26 cellular contexts compared by ENCODE assay signal in the genomic region with DNA sequence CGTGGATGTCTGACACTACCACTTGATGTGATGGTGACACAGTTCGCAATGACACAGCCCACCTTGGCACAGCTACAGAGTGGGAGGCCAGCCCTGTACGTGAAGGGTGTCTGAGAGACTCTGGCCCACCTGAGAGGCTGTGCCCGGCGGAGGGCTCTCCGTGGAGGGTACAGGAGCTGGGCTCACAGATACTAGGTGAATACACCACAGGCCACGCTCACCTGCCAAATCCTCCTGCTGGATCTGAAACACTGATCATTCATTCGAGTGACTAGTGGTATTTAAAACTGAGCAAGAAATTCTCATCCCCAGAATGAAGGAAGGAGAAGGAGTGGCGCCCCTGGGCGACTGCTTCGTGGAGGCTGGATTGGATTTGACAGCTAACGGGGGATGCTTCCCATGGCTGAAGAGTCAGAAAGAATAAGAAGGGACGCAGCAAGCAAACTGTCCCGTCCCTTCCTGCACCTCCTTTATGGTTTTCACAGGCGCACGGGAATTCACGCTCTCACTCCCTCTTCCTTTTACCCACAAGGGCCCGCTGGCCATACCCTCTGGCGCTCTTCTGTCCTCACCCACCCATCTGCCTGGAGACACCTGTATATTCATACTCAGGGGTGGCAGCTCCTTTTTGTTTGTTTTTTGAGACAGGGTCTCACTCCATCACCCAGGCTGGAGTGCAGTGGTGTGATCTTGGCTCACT. TPM values are rescaled to one million over a fixed set of nuclear protein-coding genes. Genes with fewer than 3 reads are reported as not detected.
DNase-seq lines count a peak whose midpoint lies in the region; ATAC-seq and TF ChIP-seq lines count a peak whose summit lies in the region.
"Had no signal": no experiment of that assay in that cellular context is flagged by ENCODE, and none has a peak within 500 bp of the region (broad histone marks: within the 10 kb centered on the region; RNA-seq: fewer than 3 reads in every experiment).

No MANE protein-coding gene starts in this region.

- H3K36me3 ChIP-seq in right atrium auricular region (no peaks in the 10 kb centered on the region), endodermal cell (ENCODE audit: control insufficient read depth, insufficient read depth, low read length) (no peaks in the 10 kb centered on the region), upper lobe of right lung (no peaks in the 10 kb centered on the region)
- H3K36me3 ChIP-seq: cardiac muscle cell, HAP-1, suprapubic skin had no signal

- peak; percentile 73 for DNase-seq in cardiac septum (ENCODE audit: low spot score)
- no peak for DNase-seq in right atrium auricular region (ENCODE audit: low spot score)
- DNase-seq in endodermal cell: no peak
- no peak for DNase-seq in neural crest cell (ENCODE audit: low read depth, low spot score)
- DNase-seq in upper lobe of right lung: peak; percentile 49
- no peak for DNase-seq in germinal center (ENCODE audit: low spot score)
- DNase-seq in inferior parietal cortex (ENCODE audit: extremely low spot score): no peak
- no peak for DNase-seq in stimulated activated naive CD4-positive, alpha-beta T cell (lab: John Stamatoyannopoulos, UW)
- DNase-seq: activated CD4-positive, alpha-beta memory T cell treated with anti-CD3 and anti-CD28 coated beads, Interleukin-2, amount 10 ng/mL, durations not matched to agents 7 days and 5 days; activated CD8-positive, alpha-beta memory T cell treated with anti-CD3 and anti-CD28 coated beads, Interleukin-2, amount 50 U/mL, for 48 hours; anterior cingulate cortex; DMS79; effector memory CD8-positive, alpha-beta T cell; NCI-H2029; NCI-H526; NK-92 treated with Interleukin-12 subunit alpha and Interleukin-12 subunit beta, amount 100 ng/mL, for 24 hours; PC-3; SHP77; stimulated activated naive CD4-positive, alpha-beta T cell treated with Interleukin-2 at 50 U/mL for 16 hours had no signal

- H3K4me1 ChIP-seq in right atrium auricular region (peaks cover 0 to 42% of the 10 kb centered on the region in 2 donors), endodermal cell (ENCODE audit: control insufficient read depth, insufficient read depth, low read length) (peaks cover 4% of the 10 kb centered on the region), upper lobe of right lung (peaks cover 34% of the 10 kb centered on the region)
- H3K4me1 ChIP-seq: HAP-1 had no signal

- no peak overlapping the region for H3K27ac ChIP-seq in right atrium auricular region
- no peak overlapping the region for H3K27ac ChIP-seq in endodermal cell (ENCODE audit: low read depth, low read length)
- no peak overlapping the region for H3K27ac ChIP-seq in upper lobe of right lung
- H3K27ac ChIP-seq: cardiac muscle cell, HL-60, suprapubic skin had no signal

- ATAC-seq in upper lobe of right lung: no peak
- ATAC-seq: activated naive CD4-positive, alpha-beta T cell treated with anti-CD3 and anti-CD28 coated beads, Interleukin-2, amount 50 U/mL, for 72 hours; effector memory CD8-positive, alpha-beta T cell; PC-3 had no signal

- H3K4me1 Mint-ChIP-seq in endodermal cell: peaks cover 2% of the 10 kb centered on the region
- H3K4me1 Mint-ChIP-seq in neural crest cell: peaks cover 4% of the 10 kb centered on the region
- H3K4me1 Mint-ChIP-seq: activated CD4-positive, alpha-beta memory T cell treated with anti-CD3 and anti-CD28 coated beads, Interleukin-2, amount 10 ng/mL, durations not matched to agents 7 days and 5 days had no signal

- intact Hi-C loops in cardiac septum (cut with DNase I) (no loop called here), upper lobe of right lung (cut with DNase I) (no loop called here)

- H3K36me3 Mint-ChIP-seq in endodermal cell (ENCODE audit: low read depth): no peaks in the 10 kb centered on the region
- H3K36me3 Mint-ChIP-seq in neural crest cell (ENCODE audit: low read depth): no peaks in the 10 kb centered on the region
- H3K36me3 Mint-ChIP-seq: activated naive CD4-positive, alpha-beta T cell treated with anti-CD3 and anti-CD28 coated beads, Interleukin-2, amount 50 U/mL, for 72 hours had no signal

- TF ChIP-seq CTCF in right atrium auricular region (IDR thresholded peaks at IDR 0.05) (no peak), endodermal cell (conservative IDR thresholded peaks at IDR 0.05) (peak; percentile 21), neural crest cell (conservative IDR thresholded peaks at IDR 0.05) (peak; percentile 7), upper lobe of right lung (IDR thresholded peaks at IDR 0.05) (no peak)

- H3K9me3 ChIP-seq in right atrium auricular region (no peaks in the 10 kb centered on the region), endodermal cell (ENCODE audit: control insufficient read depth, low read length) (no peaks in the 10 kb centered on the region), upper lobe of right lung (no peaks in the 10 kb centered on the region)
- H3K9me3 ChIP-seq: HAP-1, suprapubic skin had no signal

- no peaks in the 10 kb centered on the region for H3K27me3 Mint-ChIP-seq in endodermal cell (ENCODE audit: insufficient read depth)
- no peaks in the 10 kb centered on the region for H3K27me3 Mint-ChIP-seq in neural crest cell (ENCODE audit: low read depth)
- H3K27me3 Mint-ChIP-seq: activated CD4-positive, alpha-beta memory T cell treated with anti-CD3 and anti-CD28 coated beads, Interleukin-2, amount 10 ng/mL, durations not matched to agents 7 days and 5 days; effector memory CD8-positive, alpha-beta T cell; progenitor cell of endocrine pancreas had no signal

- no peaks in the 10 kb centered on the region for H3K9me3 Mint-ChIP-seq in endodermal cell
- H3K9me3 Mint-ChIP-seq in neural crest cell: no peaks in the 10 kb centered on the region
- H3K9me3 Mint-ChIP-seq: activated CD4-positive, alpha-beta memory T cell treated with anti-CD3 and anti-CD28 coated beads, Interleukin-2, amount 10 ng/mL, durations not matched to agents 7 days and 5 days; activated naive CD4-positive, alpha-beta T cell treated with anti-CD3 and anti-CD28 coated beads, Interleukin-2, amount 50 U/mL, for 72 hours; activated T-helper 1 cell treated with anti-CD3 and anti-CD28 coated beads, Interleukin-12 subunit alpha, Interleukin-12 subunit beta, Interleukin-2, Interleukin-4 antibody, amounts not matched to agents 30 ng/mL and 10 ng/mL and 1 ng/mL, durations not matched to agents 14 hours and 24 hours and 36 hours; effector memory CD8-positive, alpha-beta T cell had no signal

- no peak overlapping the region for H3K9ac ChIP-seq in endodermal cell (ENCODE audit: extremely low read depth, low read length, poor library complexity, severe bottlenecking)

- WGBS in endodermal cell (ENCODE audit: insufficient coverage in 1 of 2, insufficient read length in 1 of 2), 2 experiments: 92 to 94% methylated on average over 16 to 19 of the region's 19 CpGs

- H3K27me3 ChIP-seq in right atrium auricular region (no peaks in the 10 kb centered on the region), endodermal cell (ENCODE audit: control insufficient read depth, insufficient read depth, low read length, poor library complexity, severe bottlenecking) (no peaks in the 10 kb centered on the region), upper lobe of right lung (no peaks in the 10 kb centered on the region)
- H3K27me3 ChIP-seq: cardiac muscle cell, suprapubic skin had no signal

- peak overlapping the region; percentile 76 for H3K27ac Mint-ChIP-seq in endodermal cell
- no peak overlapping the region for H3K27ac Mint-ChIP-seq in neural crest cell (ENCODE audit: unreplicated experiment)
- H3K27ac Mint-ChIP-seq: activated CD4-positive, alpha-beta memory T cell treated with anti-CD3 and anti-CD28 coated beads, Interleukin-2, amount 10 ng/mL, durations not matched to agents 7 days and 5 days; activated naive CD4-positive, alpha-beta T cell treated with anti-CD3 and anti-CD28 coated beads, Interleukin-2, amount 50 U/mL, for 72 hours; activated T-helper 1 cell treated with anti-CD3 and anti-CD28 coated beads, Interleukin-12 subunit alpha, Interleukin-12 subunit beta, Interleukin-2, Interleukin-4 antibody, amounts not matched to agents 30 ng/mL and 10 ng/mL and 1 ng/mL, durations not matched to agents 14 hours and 24 hours and 36 hours; progenitor cell of endocrine pancreas had no signal

- H3K4me3 Mint-ChIP-seq in endodermal cell: no peak overlapping the region
- H3K4me3 Mint-ChIP-seq in neural crest cell: no peak overlapping the region
- H3K4me3 Mint-ChIP-seq: activated CD4-positive, alpha-beta memory T cell treated with anti-CD3 and anti-CD28 coated beads, Interleukin-2, amount 10 ng/mL, durations not matched to agents 7 days and 5 days; activated T-helper 1 cell treated with anti-CD3 and anti-CD28 coated beads, Interleukin-12 subunit alpha, Interleukin-12 subunit beta, Interleukin-2, Interleukin-4 antibody, amounts not matched to agents 30 ng/mL and 10 ng/mL and 1 ng/mL, durations not matched to agents 14 hours and 24 hours and 36 hours; effector memory CD8-positive, alpha-beta T cell had no signal

- no peak overlapping the region for H3K4me3 ChIP-seq in right atrium auricular region
- no peak overlapping the region for H3K4me3 ChIP-seq in endodermal cell (ENCODE audit: low read length)
- H3K4me3 ChIP-seq in upper lobe of right lung: no peak overlapping the region
- H3K4me3 ChIP-seq: cardiac muscle cell, HAP-1, suprapubic skin had no signal

RNA-seq across cellular contexts. Expression of a gene that starts 25.0 kb away (rescaled TPM):
- total RNA-seq in cardiac septum (17.3 TPM), right atrium auricular region (10 to 100 TPM; 12.9 to 15.2 TPM), endodermal cell (10 to 100 TPM; 31.9 to 33.8 TPM), neural crest cell (40.2 and 41.9 TPM in 2 replicates), upper lobe of right lung (32.3 TPM)
- polyA plus RNA-seq in endodermal cell (2013, experiment 1 of 2): 31.9 TPM
- polyA plus RNA-seq in endodermal cell (2013, experiment 2 of 2): 27.5 TPM

Comparison
In these comparisons a context has a peak if more than half of its experiments do, and no peak if none do; other contexts are left out.
1. DNase-seq: peak in cardiac septum (single experiment) and upper lobe of right lung (single experiment); none in right atrium auricular region (single experiment), endodermal cell (single experiment), neural crest cell (single experiment), germinal center (single experiment), inferior parietal cortex (single experiment) and stimulated activated naive CD4-positive, alpha-beta T cell (0 of 6).
2. CTCF ChIP-seq: peak in endodermal cell (single experiment) and neural crest cell (single experiment); none in right atrium auricular region (0 of 2) and upper lobe of right lung (single experiment).